ENCODE assay signal across 1 cellular context in the genomic region with DNA sequence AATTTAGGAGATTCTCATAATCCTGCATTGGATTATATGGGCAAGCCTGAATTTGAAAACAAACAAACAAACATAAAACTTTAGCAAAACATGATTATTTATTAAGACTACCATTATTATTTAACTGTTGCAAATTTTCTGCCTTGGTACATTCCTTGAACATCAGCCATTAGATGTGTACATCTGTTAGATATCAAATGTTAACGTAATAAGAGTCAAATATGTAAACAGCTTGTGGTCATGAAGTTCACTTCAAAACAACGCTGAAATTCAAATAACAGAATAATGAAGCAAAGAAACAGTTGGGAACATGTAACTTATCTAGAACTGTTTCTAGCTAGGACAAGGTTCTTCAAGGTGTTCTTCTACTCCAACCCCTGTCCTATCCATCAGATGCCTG.
TF ChIP-seq lines count a peak whose summit lies in the region.

No MANE protein-coding gene starts in this region.

TF ChIP-seq in GM23338, 12 proteins besides CTCF, POLR2A, EP300 and RAD21:
- TF ChIP-seq, protein P1, sequence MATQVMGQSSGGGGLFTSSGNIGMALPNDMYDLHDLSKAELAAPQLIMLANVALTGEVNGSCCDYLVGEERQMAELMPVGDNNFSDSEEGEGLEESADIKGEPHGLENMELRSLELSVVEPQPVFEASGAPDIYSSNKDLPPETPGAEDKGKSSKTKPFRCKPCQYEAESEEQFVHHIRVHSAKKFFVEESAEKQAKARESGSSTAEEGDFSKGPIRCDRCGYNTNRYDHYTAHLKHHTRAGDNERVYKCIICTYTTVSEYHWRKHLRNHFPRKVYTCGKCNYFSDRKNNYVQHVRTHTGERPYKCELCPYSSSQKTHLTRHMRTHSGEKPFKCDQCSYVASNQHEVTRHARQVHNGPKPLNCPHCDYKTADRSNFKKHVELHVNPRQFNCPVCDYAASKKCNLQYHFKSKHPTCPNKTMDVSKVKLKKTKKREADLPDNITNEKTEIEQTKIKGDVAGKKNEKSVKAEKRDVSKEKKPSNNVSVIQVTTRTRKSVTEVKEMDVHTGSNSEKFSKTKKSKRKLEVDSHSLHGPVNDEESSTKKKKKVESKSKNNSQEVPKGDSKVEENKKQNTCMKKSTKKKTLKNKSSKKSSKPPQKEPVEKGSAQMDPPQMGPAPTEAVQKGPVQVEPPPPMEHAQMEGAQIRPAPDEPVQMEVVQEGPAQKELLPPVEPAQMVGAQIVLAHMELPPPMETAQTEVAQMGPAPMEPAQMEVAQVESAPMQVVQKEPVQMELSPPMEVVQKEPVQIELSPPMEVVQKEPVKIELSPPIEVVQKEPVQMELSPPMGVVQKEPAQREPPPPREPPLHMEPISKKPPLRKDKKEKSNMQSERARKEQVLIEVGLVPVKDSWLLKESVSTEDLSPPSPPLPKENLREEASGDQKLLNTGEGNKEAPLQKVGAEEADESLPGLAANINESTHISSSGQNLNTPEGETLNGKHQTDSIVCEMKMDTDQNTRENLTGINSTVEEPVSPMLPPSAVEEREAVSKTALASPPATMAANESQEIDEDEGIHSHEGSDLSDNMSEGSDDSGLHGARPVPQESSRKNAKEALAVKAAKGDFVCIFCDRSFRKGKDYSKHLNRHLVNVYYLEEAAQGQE (IDR thresholded peaks at IDR 0.05; ENCODE audit: unreplicated experiment), result no peak
- no peak for TF ChIP-seq STAT1 (IDR thresholded peaks at IDR 0.05; ENCODE audit: unreplicated experiment)
